Comparison of ENCODE assay signal across 38 cellular contexts in genomic region chr7:102449136-102449535, GRCh38.
"Had no signal": no experiment of that assay in that cellular context is flagged by ENCODE, and none has a peak within 500 bp of the region (broad histone marks: within the 10 kb centered on the region; RNA-seq: fewer than 3 reads in every experiment).

No MANE protein-coding gene starts in this region.

- H3K4me1 ChIP-seq: ascending aorta had no signal

- H3K27ac ChIP-seq: ascending aorta, cardiac muscle cell, VCaP had no signal

- H3K9me3 ChIP-seq: ascending aorta had no signal

- H3K27me3 ChIP-seq: ascending aorta, cardiac muscle cell had no signal

- H3K27me3 Mint-ChIP-seq: activated CD4-positive, alpha-beta memory T cell treated with anti-CD3 and anti-CD28 coated beads, Interleukin-2, amount 10 ng/mL, durations not matched to agents 7 days and 5 days; activated CD4-positive, alpha-beta T cell treated with anti-CD3 and anti-CD28 coated beads for 36 hours; activated CD4-positive, alpha-beta T cell treated with anti-CD3 and anti-CD28 coated beads, Interleukin-2, amount 10 ng/mL, durations not matched to agents 7 days and 5 days; activated CD8-positive, alpha-beta memory T cell treated with anti-CD3 and anti-CD28 coated beads, Interleukin-2, amount 10 ng/mL, durations not matched to agents 7 days and 5 days; activated naive CD4-positive, alpha-beta T cell treated with anti-CD3 and anti-CD28 coated beads, Interleukin-2, amount 10 ng/mL, durations not matched to agents 7 days and 5 days; activated naive CD8-positive, alpha-beta T cell; activated naive CD8-positive, alpha-beta T cell treated with anti-CD3 and anti-CD28 coated beads, Interleukin-2, amount 10 ng/mL, durations not matched to agents 7 days and 5 days; activated naive CD8-positive, alpha-beta T cell treated with anti-CD3 and anti-CD28 coated beads, Interleukin-2, amount 50 U/mL, for 24 hours; activated T-cell treated with anti-CD3 and anti-CD28 coated beads, Interleukin-2, amount 50 U/mL, for 24 hours; central memory CD8-positive, alpha-beta T cell had no signal

- DNase-seq: activated CD4-positive, alpha-beta memory T cell treated with anti-CD3 and anti-CD28 coated beads, Interleukin-2, amount 10 ng/mL, durations not matched to agents 7 days and 5 days; activated CD4-positive, alpha-beta T cell treated with anti-CD3 and anti-CD28 coated beads for 1 hour; activated CD4-positive, alpha-beta T cell treated with anti-CD3 and anti-CD28 coated beads for 36 hours; activated CD4-positive, alpha-beta T cell treated with anti-CD3 and anti-CD28 coated beads for 48 hours; activated CD4-positive, alpha-beta T cell treated with anti-CD3 and anti-CD28 coated beads, Interleukin-2, amount 10 ng/mL, durations not matched to agents 7 days and 5 days; activated CD4-positive, alpha-beta T cell treated with anti-CD3 and anti-CD28 coated beads, Interleukin-2, amount 50 U/mL, for 48 hours; activated CD4-positive, CD25-positive, alpha-beta regulatory T cell; activated CD8-positive, alpha-beta memory T cell treated with anti-CD3 and anti-CD28 coated beads for 24 hours; activated CD8-positive, alpha-beta memory T cell treated with anti-CD3 and anti-CD28 coated beads, Interleukin-2, amount 10 ng/mL, durations not matched to agents 7 days and 5 days; activated CD8-positive, alpha-beta memory T cell treated with anti-CD3 and anti-CD28 coated beads, Interleukin-2, amount 50 U/mL, for 48 hours; activated CD8-positive, alpha-beta T cell treated with anti-CD3 and anti-CD28 coated beads, Interleukin-2, amount 10 ng/mL, durations not matched to agents 7 days and 5 days; activated effector memory CD4-positive, alpha-beta T cell treated with Interleukin-2 at 50 U/mL for 16 hours; activated gamma-delta T cell; activated naive CD4-positive, alpha-beta T cell treated with anti-CD3 and anti-CD28 coated beads, Interleukin-2, amount 10 ng/mL, durations not matched to agents 7 days and 5 days; activated naive CD4-positive, alpha-beta T cell treated with Interleukin-2 at 50 U/mL for 16 hours; activated naive CD8-positive, alpha-beta T cell treated with anti-CD3 and anti-CD28 coated beads, Interleukin-2, amount 10 ng/mL, durations not matched to agents 7 days and 5 days; activated naive CD8-positive, alpha-beta T cell treated with anti-CD3 and anti-CD28 coated beads, Interleukin-2, amount 50 U/mL, for 24 hours; activated T-cell treated with anti-CD3 and anti-CD28 coated beads, Interleukin-2, amount 50 U/mL, for 24 hours; activated T-cell treated with anti-CD3 and anti-CD28 coated beads, Interleukin-2, amount 50 U/mL, for 48 hours; amygdala; anterior cingulate cortex; caudate nucleus; cerebellar nuclear complex; T-helper 1 cell; T-helper 2 cell; T-helper 9 cell had no signal

- FAIRE-seq: bronchial epithelial cell, TTC549 had no signal

- H3K36me3 Mint-ChIP-seq: activated naive CD8-positive, alpha-beta T cell had no signal

- H3K4me1 Mint-ChIP-seq: activated CD4-positive, alpha-beta memory T cell treated with anti-CD3 and anti-CD28 coated beads, Interleukin-2, amount 10 ng/mL, durations not matched to agents 7 days and 5 days; activated CD4-positive, alpha-beta T cell treated with anti-CD3 and anti-CD28 coated beads for 36 hours; activated CD4-positive, alpha-beta T cell treated with anti-CD3 and anti-CD28 coated beads, Interleukin-2, amount 10 ng/mL, durations not matched to agents 7 days and 5 days; activated CD8-positive, alpha-beta memory T cell treated with anti-CD3 and anti-CD28 coated beads, Interleukin-2, amount 10 ng/mL, durations not matched to agents 7 days and 5 days; activated naive CD4-positive, alpha-beta T cell treated with anti-CD3 and anti-CD28 coated beads, Interleukin-2, amount 10 ng/mL, durations not matched to agents 7 days and 5 days; activated naive CD8-positive, alpha-beta T cell treated with anti-CD3 and anti-CD28 coated beads, Interleukin-2, amount 10 ng/mL, durations not matched to agents 7 days and 5 days; brain; central memory CD8-positive, alpha-beta T cell had no signal

- H3K4me3 ChIP-seq: ascending aorta, cardiac muscle cell had no signal

- H3K27ac Mint-ChIP-seq: activated CD4-positive, alpha-beta memory T cell treated with anti-CD3 and anti-CD28 coated beads, Interleukin-2, amount 10 ng/mL, durations not matched to agents 7 days and 5 days; activated CD4-positive, alpha-beta T cell treated with anti-CD3 and anti-CD28 coated beads for 36 hours; activated CD4-positive, alpha-beta T cell treated with anti-CD3 and anti-CD28 coated beads, Interleukin-2, amount 10 ng/mL, durations not matched to agents 7 days and 5 days; activated CD8-positive, alpha-beta memory T cell treated with anti-CD3 and anti-CD28 coated beads, Interleukin-2, amount 10 ng/mL, durations not matched to agents 7 days and 5 days; activated CD8-positive, alpha-beta T cell treated with anti-CD3 and anti-CD28 coated beads, Interleukin-2, amount 10 ng/mL, durations not matched to agents 7 days and 5 days; activated naive CD8-positive, alpha-beta T cell; activated naive CD8-positive, alpha-beta T cell treated with anti-CD3 and anti-CD28 coated beads, Interleukin-2, amount 10 ng/mL, durations not matched to agents 7 days and 5 days; activated naive CD8-positive, alpha-beta T cell treated with anti-CD3 and anti-CD28 coated beads, Interleukin-2, amount 50 U/mL, for 24 hours; activated T-cell treated with anti-CD3 and anti-CD28 coated beads, Interleukin-2, amount 50 U/mL, for 24 hours; activated T-helper 2 cell treated with anti-CD3 and anti-CD28 coated beads, Interferon-gamma antibody, Interleukin-2, Interleukin-4, amounts not matched to agents 10 μg/mL and 5 μg/mL and 100 μg/mL, durations not matched to agents 14 hours and 24 hours and 36 hours; brain; T-helper 1 cell treated with Interleukin-12 subunit alpha and Interleukin-12 subunit beta and Interleukin-4 antibody, amounts not matched to agents 30 μg/mL and 1 μg/mL, for 36 hours; T-helper 2 cell treated with Interferon-gamma antibody and Interleukin-4, amounts not matched to agents 5 μg/mL and 100 μg/mL, for 36 hours had no signal

- ATAC-seq: activated CD4-positive, alpha-beta T cell treated with anti-CD3 and anti-CD28 coated beads for 36 hours; activated CD4-positive, CD25-positive, alpha-beta regulatory T cell treated with anti-CD3 and anti-CD28 coated beads, Interleukin-2, amount 50 U/mL, for 24 hours; activated CD8-positive, alpha-beta memory T cell treated with anti-CD3 and anti-CD28 coated beads, Interleukin-2, amount 10 ng/mL, durations not matched to agents 7 days and 5 days; activated CD8-positive, alpha-beta T cell treated with anti-CD3 and anti-CD28 coated beads, Interleukin-2, amount 10 ng/mL, durations not matched to agents 7 days and 5 days; activated naive CD8-positive, alpha-beta T cell treated with anti-CD3 and anti-CD28 coated beads, Interleukin-2, amount 50 U/mL, for 24 hours had no signal

- H3K4me3 Mint-ChIP-seq: activated CD4-positive, alpha-beta memory T cell treated with anti-CD3 and anti-CD28 coated beads, Interleukin-2, amount 10 ng/mL, durations not matched to agents 7 days and 5 days; activated CD4-positive, alpha-beta T cell treated with anti-CD3 and anti-CD28 coated beads for 36 hours; activated CD4-positive, alpha-beta T cell treated with anti-CD3 and anti-CD28 coated beads, Interleukin-2, amount 10 ng/mL, durations not matched to agents 7 days and 5 days; activated CD8-positive, alpha-beta memory T cell treated with anti-CD3 and anti-CD28 coated beads, Interleukin-2, amount 10 ng/mL, durations not matched to agents 7 days and 5 days; activated CD8-positive, alpha-beta T cell treated with anti-CD3 and anti-CD28 coated beads, Interleukin-2, amount 10 ng/mL, durations not matched to agents 7 days and 5 days; activated naive CD4-positive, alpha-beta T cell treated with anti-CD3 and anti-CD28 coated beads, Interleukin-2, amount 10 ng/mL, durations not matched to agents 7 days and 5 days; activated naive CD8-positive, alpha-beta T cell; activated naive CD8-positive, alpha-beta T cell treated with anti-CD3 and anti-CD28 coated beads, Interleukin-2, amount 10 ng/mL, durations not matched to agents 7 days and 5 days; activated naive CD8-positive, alpha-beta T cell treated with anti-CD3 and anti-CD28 coated beads, Interleukin-2, amount 50 U/mL, for 24 hours; activated T-cell treated with anti-CD3 and anti-CD28 coated beads, Interleukin-2, amount 50 U/mL, for 24 hours; brain; central memory CD8-positive, alpha-beta T cell; T-helper 1 cell treated with Interleukin-12 subunit alpha and Interleukin-12 subunit beta and Interleukin-4 antibody, amounts not matched to agents 30 μg/mL and 1 μg/mL, for 36 hours; T-helper 2 cell treated with Interferon-gamma antibody and Interleukin-4, amounts not matched to agents 5 μg/mL and 100 μg/mL, for 36 hours had no signal

- H3K9me3 Mint-ChIP-seq: activated CD4-positive, alpha-beta memory T cell treated with anti-CD3 and anti-CD28 coated beads, Interleukin-2, amount 10 ng/mL, durations not matched to agents 7 days and 5 days; activated CD4-positive, alpha-beta T cell treated with anti-CD3 and anti-CD28 coated beads, Interleukin-2, amount 10 ng/mL, durations not matched to agents 7 days and 5 days; activated naive CD4-positive, alpha-beta T cell treated with anti-CD3 and anti-CD28 coated beads, Interleukin-2, amount 10 ng/mL, durations not matched to agents 7 days and 5 days; activated naive CD8-positive, alpha-beta T cell treated with anti-CD3 and anti-CD28 coated beads, Interleukin-2, amount 10 ng/mL, durations not matched to agents 7 days and 5 days; activated naive CD8-positive, alpha-beta T cell treated with anti-CD3 and anti-CD28 coated beads, Interleukin-2, amount 50 U/mL, for 24 hours; activated T-cell treated with anti-CD3 and anti-CD28 coated beads, Interleukin-2, amount 50 U/mL, for 24 hours; activated T-helper 2 cell treated with anti-CD3 and anti-CD28 coated beads, Interferon-gamma antibody, Interleukin-2, Interleukin-4, amounts not matched to agents 10 μg/mL and 5 μg/mL and 100 μg/mL, durations not matched to agents 14 hours and 24 hours and 36 hours; brain; central memory CD8-positive, alpha-beta T cell; T-helper 1 cell treated with Interleukin-12 subunit alpha and Interleukin-12 subunit beta and Interleukin-4 antibody, amounts not matched to agents 30 μg/mL and 1 μg/mL, for 36 hours; T-helper 2 cell treated with Interferon-gamma antibody and Interleukin-4, amounts not matched to agents 5 μg/mL and 100 μg/mL, for 36 hours had no signal
